In genomic region chr14:24435998-24436354, GRCh38 we compare ENCODE assay signal across 12 cellular contexts. TPM values are rescaled to one million over a fixed set of nuclear protein-coding genes. Genes with fewer than 3 reads are reported as not detected.
A peak's percentile ranks its signal among the peaks of the same experiment; 100 is the strongest.
DNase-seq lines count a peak whose midpoint lies in the region; ATAC-seq, FAIRE-seq and TF ChIP-seq lines count a peak whose summit lies in the region.
"Had no signal": no experiment of that assay in that cellular context is flagged by ENCODE, and none has a peak within 500 bp of the region (broad histone marks: within the 10 kb centered on the region; RNA-seq: fewer than 3 reads in every experiment).

No MANE protein-coding gene starts in this region.

- TF ChIP-seq POLR2A in endothelial cell of umbilical vein (IDR thresholded peaks at IDR 0.05; ENCODE audit: low read depth, low read length) (no peak), sigmoid colon (IDR thresholded peaks at IDR 0.05) (no peak)

- no peak overlapping the region for H3K4me3 Mint-ChIP-seq in CD14-positive monocyte

- H3K4me1 Mint-ChIP-seq in CD14-positive monocyte, result peaks cover 58% of the 10 kb centered on the region

- H3K79me2 ChIP-seq in endothelial cell of umbilical vein (ENCODE audit: control insufficient read depth, insufficient read depth, low read length), result peaks cover 15% of the 10 kb centered on the region

- DNase-seq in CD14-positive monocyte (ENCODE audit: low spot score), result no peak
- DNase-seq in NCI-H2227 treated with DMSO at 0.1 percent for 48 hours (lab: John Stamatoyannopoulos, UW), result peak; percentile 1
- no peak for DNase-seq in endothelial cell of umbilical vein (ENCODE audit: low read depth, low spot score)
- DNase-seq in sigmoid colon, result no peak
- no peak for DNase-seq in aorta
- DNase-seq in Ammon's horn (ENCODE audit: low spot score), result no peak
- DNase-seq in stimulated activated CD4-positive, alpha-beta T cell treated with anti-CD3 and anti-CD28 coated beads, Interleukin-4, amount 100 ng/mL, for 4 hours, result no peak
- no peak for DNase-seq in kidney tubule cell (ENCODE audit: low spot score)
- DNase-seq: activated CD4-positive, alpha-beta T cell treated with anti-CD3 and anti-CD28 coated beads, Interleukin-2, amount 50 U/mL, for 1 hour; activated naive CD4-positive, alpha-beta T cell; islet precursor cell had no signal

- no peak for TF ChIP-seq CTCF in CD14-positive monocyte (IDR thresholded peaks at IDR 0.05)
- TF ChIP-seq CTCF in endothelial cell of umbilical vein (IDR thresholded peaks at IDR 0.05; ENCODE audit: extremely low read depth in 1 of 2, insufficient read depth in 1 of 2, low read depth in 1 of 2, low read length in 2 of 2), result no peak
- no peak for TF ChIP-seq CTCF in sigmoid colon (IDR thresholded peaks at IDR 0.05)

- H3K4me1 ChIP-seq in endothelial cell of umbilical vein (ENCODE audit: control insufficient read depth, extremely low read depth, insufficient read depth, low read length), result peaks cover 45% of the 10 kb centered on the region
- peaks cover 0 to 50% (median 47%) of the 10 kb centered on the region in 4 donors for H3K4me1 ChIP-seq in sigmoid colon
- H3K4me1 ChIP-seq in aorta (ENCODE audit: control insufficient read depth in 1 of 2, insufficient read depth in 2 of 2, low read length in 2 of 2), result no peaks in the 10 kb centered on the region

- 70 to 71% methylated on average over 6 of the region's 6 CpGs for WGBS in sigmoid colon, 2 donors
- 59 to 61% methylated on average over 6 of the region's 6 CpGs for WGBS in aorta, 2 donors

- peak overlapping the region in 4 of 7 donors; percentile 66 to 80 (median 74) for H3K27ac Mint-ChIP-seq in CD14-positive monocyte

- no peaks in the 10 kb centered on the region for H3K27me3 ChIP-seq in endothelial cell of umbilical vein (ENCODE audit: control insufficient read depth in 2 of 2, insufficient read depth in 2 of 2, low read length in 2 of 2)
- no peaks in the 10 kb centered on the region for H3K27me3 ChIP-seq in sigmoid colon
- no peaks in the 10 kb centered on the region for H3K27me3 ChIP-seq in aorta (ENCODE audit: control insufficient read depth in 1 of 2, insufficient read depth in 2 of 2, low read length in 1 of 2)

- H3K9me3 ChIP-seq in endothelial cell of umbilical vein (replicated peaks; ENCODE audit: control insufficient read depth, insufficient read depth, low read length) (no peaks in the 10 kb centered on the region), sigmoid colon (no peaks in the 10 kb centered on the region), aorta (ENCODE audit: control insufficient read depth, low read length) (no peaks in the 10 kb centered on the region)

- CTCF ChIA-PET in endothelial cell of umbilical vein (lab: Charles Lee), result interaction anchor here (0.7 to 10.2 kb wide), 27 partner anchors 8 to 378 kb away, joined by 3 to 811 read pairs (median 5); partner anchors contain the start of genes ADCY4, CIDEB, LTB4R and LTB4R2

- peak; percentile 4 for FAIRE-seq in endothelial cell of umbilical vein (lab: Jason Lieb, UNC)
- FAIRE-seq: colon had no signal

- H3K4me3 ChIP-seq in endothelial cell of umbilical vein (replicated peaks in 1 of 3; ENCODE audit: insufficient read depth in 1 of 3, low read depth in 1 of 3, low read length in 3 of 3) (no peak overlapping the region), sigmoid colon (no peak overlapping the region), aorta (ENCODE audit: low read length in 2 of 2) (no peak overlapping the region)

- POLR2A ChIA-PET in endothelial cell of umbilical vein (lab: Charles Lee), result interaction anchor here (0.6 to 2.4 kb wide), 4 partner anchors 11 to 104 kb away, joined by 3 to 7 read pairs (median 5); no protein-coding TSS in a partner anchor

- no peak overlapping the region for H2AFZ ChIP-seq in endothelial cell of umbilical vein (ENCODE audit: low read depth, low read length)

- H3K36me3 ChIP-seq in endothelial cell of umbilical vein (ENCODE audit: control insufficient read depth in 2 of 2, extremely low read depth in 1 of 2, insufficient read depth in 2 of 2, low read length in 2 of 2) (peaks cover 13 to 37% of the 10 kb centered on the region in 2 experiments), sigmoid colon (peaks cover 17 to 88% (median 46%) of the 10 kb centered on the region in 4 donors), aorta (ENCODE audit: control insufficient read depth in 1 of 2, insufficient read depth in 2 of 2, low read length in 1 of 2) (peaks cover 0 to 11% of the 10 kb centered on the region in 2 donors)

- TF ChIP-seq EP300 in sigmoid colon (IDR thresholded peaks at IDR 0.05), result no peak

- no peak overlapping the region for H3K4me2 ChIP-seq in endothelial cell of umbilical vein (ENCODE audit: insufficient read depth, low read length)

- no peaks in the 10 kb centered on the region for H4K20me1 ChIP-seq in endothelial cell of umbilical vein (replicated peaks; ENCODE audit: control insufficient read depth, extremely low read depth, insufficient read depth, low read length)

- no peak for ATAC-seq in aorta (ENCODE audit: low FRiP score)

- H3K36me3 Mint-ChIP-seq in CD14-positive monocyte, result peaks cover 75 to 94% of the 10 kb centered on the region in 2 donors

- BruUV-seq in endothelial cell of umbilical vein (replicated peaks; lab: Mats Ljungman, UMichigan), result no TSS peak

- H3K27ac ChIP-seq in endothelial cell of umbilical vein (ENCODE audit: insufficient read depth, low read depth, low read length), result peak overlapping the region; percentile 75
- H3K27ac ChIP-seq in sigmoid colon, result peak overlapping the region; percentile 66 to 72 (median 68)
- H3K27ac ChIP-seq in aorta (ENCODE audit: low read depth in 1 of 2, low read length in 2 of 2), result no peak overlapping the region

- H3K9me3 Mint-ChIP-seq in CD14-positive monocyte, result no peaks in the 10 kb centered on the region

- peak overlapping the region; percentile 14 for H3K9ac ChIP-seq in endothelial cell of umbilical vein (replicated peaks; ENCODE audit: extremely low read depth, insufficient read depth, low read length)

- intact Hi-C loops in CD14-positive monocyte (cut with micrococcal nuclease), result loop anchor here in 1 of 2 donors (2.0 to 10.0 kb wide), 2 partner anchors 99 to 191 kb away; partner anchors contain the start of gene TINF2
- intact Hi-C loops in endothelial cell of umbilical vein (cut with micrococcal nuclease), result loop anchor here (1.0 kb wide), 5 partner anchors 71 to 194 kb away; partner anchors contain the start of gene TINF2
- intact Hi-C loops in sigmoid colon (cut with DNase I), result loop anchor here (1.0 to 10.0 kb wide), 3 partner anchors 104 to 1591 kb away; partner anchors contain the start of genes EMC9, PSME2 and RNF31
- intact Hi-C loops in aorta (cut with DNase I), result loop anchor here (2.0 to 10.0 kb wide), 2 partner anchors 103 to 321 kb away; partner anchors contain the start of genes DCAF11 (in 1 of the 2) and NRL (in 1 of the 2)

- dilution Hi-C loops in endothelial cell of umbilical vein (cut with MboI; ENCODE audit: extremely low pct_ligation_motif_present, low sequenced_read_pairs), result no loop called here

- no peaks in the 10 kb centered on the region for H3K9me1 ChIP-seq in endothelial cell of umbilical vein (replicated peaks; ENCODE audit: control insufficient read depth, extremely low read depth, insufficient read depth, low read length)

- peaks cover 0 to 1% (median 0%) of the 10 kb centered on the region in 3 donors for H3K27me3 Mint-ChIP-seq in CD14-positive monocyte (ENCODE audit: low read depth in 3 of 3)

RNA-seq across cellular contexts. Expression of gene KHNYN, which starts 6.2 kb away (rescaled TPM):
- 10 to 100 TPM; 12.4 to 16.0 TPM for polyA plus RNA-seq in CD14-positive monocyte
- total RNA-seq in endothelial cell of umbilical vein, result 63.3 and 66.7 TPM in 2 replicates
- polyA plus RNA-seq in endothelial cell of umbilical vein, result 25.2 and 25.4 TPM in 2 replicates
- 19.6 and 24.3 TPM in 2 replicates for polyA plus RNA-seq in endothelial cell of umbilical vein (2011; cell fraction: cytosol; rRNA removed)
- polyA plus RNA-seq in endothelial cell of umbilical vein (2011; cell fraction: nucleus; rRNA removed), result 99.3 and 103 TPM in 2 replicates
- 39.1 and 39.8 TPM in 2 replicates for polyA plus RNA-seq in endothelial cell of umbilical vein (2012)
- polyA minus RNA-seq in endothelial cell of umbilical vein, result 59.9 and 60.3 TPM in 2 replicates
- polyA minus RNA-seq in endothelial cell of umbilical vein (2011; cell fraction: cytosol; rRNA and poly(A)+ RNA removed), result 7.4 TPM
- 72.1 and 82.5 TPM in 2 replicates for polyA minus RNA-seq in endothelial cell of umbilical vein (2011; cell fraction: nucleus; rRNA and poly(A)+ RNA removed)
- 10 to 100 TPM; 44.6 to 60.8 (median 50.6) TPM for total RNA-seq in sigmoid colon
- polyA plus RNA-seq in sigmoid colon, result 10 to 100 TPM; 16.2 to 64.6 (median 36.1) TPM
- 10 to 100 TPM; 49.9 to 64.9 TPM for total RNA-seq in aorta
- 10 to 100 TPM; 15.2 to 34.7 TPM for polyA plus RNA-seq in aorta

RNA-seq across cellular contexts. Expression of gene CBLN3, which starts 6.5 kb away (rescaled TPM):
- under 1 TPM in 1 of 2 donors, not detected in 1; 0.07 TPM for polyA plus RNA-seq in CD14-positive monocyte
- total RNA-seq in endothelial cell of umbilical vein, result 5.0 and 8.6 TPM in 2 replicates
- 7.8 and 7.9 TPM in 2 replicates for polyA plus RNA-seq in endothelial cell of umbilical vein
- 3.4 and 4.2 TPM in 2 replicates for polyA plus RNA-seq in endothelial cell of umbilical vein (2011; cell fraction: cytosol; rRNA removed)
- 27.9 and 31.3 TPM in 2 replicates for polyA plus RNA-seq in endothelial cell of umbilical vein (2011; cell fraction: nucleus; rRNA removed)
- 4.2 and 5.1 TPM in 2 replicates for polyA plus RNA-seq in endothelial cell of umbilical vein (2012)
- polyA minus RNA-seq in endothelial cell of umbilical vein, result 4.4 and 6.1 TPM in 2 replicates
- polyA minus RNA-seq in endothelial cell of umbilical vein (2011; cell fraction: cytosol; rRNA and poly(A)+ RNA removed), result not detected
- 6.4 and 8.2 TPM in 2 replicates for polyA minus RNA-seq in endothelial cell of umbilical vein (2011; cell fraction: nucleus; rRNA and poly(A)+ RNA removed)
- total RNA-seq in sigmoid colon, result 1 to 10 TPM; 1.4 to 8.9 (median 2.1) TPM
- polyA plus RNA-seq in sigmoid colon, result 1 to 10 TPM in 2 of 3 donors, under 1 TPM in 1; 0.46 to 3.6 (median 1.2) TPM
- 10 to 100 TPM in 1 of 2 donors, 1 to 10 TPM in 1; 4.3 to 10.2 TPM for total RNA-seq in aorta
- polyA plus RNA-seq in aorta, result 1 to 10 TPM; 1.3 to 5.6 TPM

RNA-seq across cellular contexts. Expression of gene SDR39U1, which starts 6.6 kb away (rescaled TPM):
- polyA plus RNA-seq in CD14-positive monocyte (10 to 100 TPM; 37.3 to 39.2 TPM), endothelial cell of umbilical vein (72.6 and 89.8 TPM in 2 replicates), sigmoid colon (10 to 100 TPM; 35.4 to 57.3 (median 39.1) TPM), aorta (100 to 1,000 TPM in 1 of 2 donors, 10 to 100 TPM in 1; 24.0 to 163 TPM)
- total RNA-seq in endothelial cell of umbilical vein (38.6 and 40.2 TPM in 2 replicates), sigmoid colon (10 to 100 TPM; 30.3 to 45.4 (median 33.9) TPM), aorta (10 to 100 TPM; 46.0 to 62.3 TPM)
- 52.3 and 53.0 TPM in 2 replicates for polyA plus RNA-seq in endothelial cell of umbilical vein (2011; cell fraction: cytosol; rRNA removed)
- polyA plus RNA-seq in endothelial cell of umbilical vein (2011; cell fraction: nucleus; rRNA removed), result 192 and 200 TPM in 2 replicates
- polyA plus RNA-seq in endothelial cell of umbilical vein (2012), result 25.9 and 26.8 TPM in 2 replicates
- 17.2 and 18.1 TPM in 2 replicates for polyA minus RNA-seq in endothelial cell of umbilical vein
- polyA minus RNA-seq in endothelial cell of umbilical vein (2011; cell fraction: cytosol; rRNA and poly(A)+ RNA removed), result 19.7 TPM
- polyA minus RNA-seq in endothelial cell of umbilical vein (2011; cell fraction: nucleus; rRNA and poly(A)+ RNA removed), result 31.2 and 39.9 TPM in 2 replicates

RNA-seq across cellular contexts. Expression of gene NYNRIN, which starts 37.2 kb away (rescaled TPM):
- under 1 TPM; 0.18 to 0.40 TPM for polyA plus RNA-seq in CD14-positive monocyte
- total RNA-seq in endothelial cell of umbilical vein, result 42.8 and 45.1 TPM in 2 replicates
- 37.2 and 38.8 TPM in 2 replicates for polyA plus RNA-seq in endothelial cell of umbilical vein
- polyA plus RNA-seq in endothelial cell of umbilical vein (2011; cell fraction: cytosol; rRNA removed), result 27.6 and 28.6 TPM in 2 replicates
- polyA plus RNA-seq in endothelial cell of umbilical vein (2011; cell fraction: nucleus; rRNA removed), result 59.8 and 66.2 TPM in 2 replicates
- 25.5 and 35.2 TPM in 2 replicates for polyA plus RNA-seq in endothelial cell of umbilical vein (2012)
- polyA minus RNA-seq in endothelial cell of umbilical vein, result 56.5 and 59.7 TPM in 2 replicates
- not detected for polyA minus RNA-seq in endothelial cell of umbilical vein (2011; cell fraction: cytosol; rRNA and poly(A)+ RNA removed)
- 27.5 and 30.6 TPM in 2 replicates for polyA minus RNA-seq in endothelial cell of umbilical vein (2011; cell fraction: nucleus; rRNA and poly(A)+ RNA removed)
- 10 to 100 TPM in 1 of 4 donors, 1 to 10 TPM in 3; 6.8 to 17.4 (median 7.0) TPM for total RNA-seq in sigmoid colon
- 1 to 10 TPM in 1 of 3 donors, under 1 TPM in 2; 0.60 to 6.5 (median 0.92) TPM for polyA plus RNA-seq in sigmoid colon
- total RNA-seq in aorta, result 10 to 100 TPM; 11.2 to 31.6 TPM
- polyA plus RNA-seq in aorta, result 1 to 10 TPM; 1.8 to 5.2 TPM

Comparison
In these comparisons a context has a peak if more than half of its experiments do, and no peak if none do; other contexts are left out.
1. H3K27ac ChIP-seq: peak in endothelial cell of umbilical vein (single experiment) and sigmoid colon (4 of 4); none in aorta (0 of 2).